In the genomic region with DNA sequence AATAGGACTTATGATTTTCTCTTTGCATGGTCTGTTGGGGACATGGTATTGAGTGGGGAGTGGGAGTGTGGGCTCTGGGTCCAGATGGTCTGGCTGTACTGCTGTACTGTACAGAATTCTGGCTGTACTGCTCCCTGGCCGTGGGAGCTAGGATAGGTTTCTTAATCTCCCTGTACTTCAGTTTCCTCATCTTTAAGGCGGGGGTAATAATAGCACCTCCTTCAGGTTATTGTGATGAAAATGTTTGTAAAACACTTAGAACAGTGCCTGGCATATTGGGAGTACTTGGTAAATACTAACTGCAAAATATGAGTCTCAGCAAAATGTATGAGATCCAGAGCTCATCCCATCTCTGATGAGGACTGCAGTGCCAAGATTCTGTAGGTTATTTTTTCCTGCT, we compare ENCODE assay signal across 24 cellular contexts.
"Had no signal": no experiment of that assay in that cellular context is flagged by ENCODE, and none has a peak within 500 bp of the region (broad histone marks: within the 10 kb centered on the region; RNA-seq: fewer than 3 reads in every experiment).

No MANE protein-coding gene starts in this region.

- H3K27me3 Mint-ChIP-seq: activated B cell treated with CpG ODN at 0.5 μM for 24 hours; activated naive CD8-positive, alpha-beta T cell treated with anti-CD3 and anti-CD28 coated beads for 36 hours; central memory CD8-positive, alpha-beta T cell had no signal

- DNase-seq: activated B cell treated with CpG ODN at 0.5 μM for 24 hours; activated CD4-positive, alpha-beta T cell treated with anti-CD3 and anti-CD28 coated beads for 36 hours; activated CD4-positive, alpha-beta T cell treated with anti-CD3 and anti-CD28 coated beads, Interleukin-2, amount 50 U/mL, for 4 hours; activated naive CD4-positive, alpha-beta T cell treated with Interleukin-2 at 50 U/mL for 16 hours; activated naive CD8-positive, alpha-beta T cell treated with anti-CD3 and anti-CD28 coated beads for 36 hours; activated T-cell treated with anti-CD3 and anti-CD28 coated beads, Interleukin-2, amount 50 U/mL, for 48 hours; colonic mucosa; head of caudate nucleus; hypothalamus; left ventricle myocardium superior; mammary epithelial cell; pancreas; psoas muscle; stimulated activated CD4-positive, alpha-beta T cell treated with anti-CD3 and anti-CD28 coated beads, Interleukin-4, amount 100 ng/mL, for 24 hours; stimulated activated naive CD4-positive, alpha-beta T cell treated with Interleukin-2 at 50 U/mL for 16 hours; T1000; upper lobe of left lung had no signal

- H3K36me3 Mint-ChIP-seq: activated naive CD8-positive, alpha-beta T cell treated with anti-CD3 and anti-CD28 coated beads for 36 hours had no signal

- H3K9me3 ChIP-seq: breast epithelium, colonic mucosa, neutrophil, pancreas, psoas muscle, right atrium auricular region, thoracic aorta, upper lobe of left lung had no signal

- H3K9me3 Mint-ChIP-seq: activated B cell treated with CpG ODN at 0.5 μM for 24 hours; activated naive CD8-positive, alpha-beta T cell treated with anti-CD3 and anti-CD28 coated beads for 36 hours had no signal

- ATAC-seq: activated CD4-positive, alpha-beta T cell treated with anti-CD3 and anti-CD28 coated beads for 36 hours; gastroesophageal sphincter; left ventricle myocardium superior; pancreas; psoas muscle had no signal

- H3K27ac Mint-ChIP-seq: activated B cell treated with CpG ODN at 0.5 μM for 24 hours; activated CD4-positive, alpha-beta T cell treated with anti-CD3 and anti-CD28 coated beads for 36 hours; activated naive CD8-positive, alpha-beta T cell treated with anti-CD3 and anti-CD28 coated beads for 36 hours; nephron had no signal

- H3K4me3 ChIP-seq: breast epithelium, colonic mucosa, gastroesophageal sphincter, pancreas, psoas muscle, right atrium auricular region, thoracic aorta, upper lobe of left lung had no signal

- H3K27me3 ChIP-seq: breast epithelium, colonic mucosa, gastroesophageal sphincter, neutrophil, pancreas, right atrium auricular region, upper lobe of left lung had no signal

- H3K4me1 ChIP-seq: breast epithelium, colonic mucosa, gastroesophageal sphincter, pancreas, psoas muscle, right atrium auricular region, upper lobe of left lung had no signal

- H3K27ac ChIP-seq: breast epithelium, colonic mucosa, gastroesophageal sphincter, neutrophil, pancreas, psoas muscle, right atrium auricular region, thoracic aorta, upper lobe of left lung had no signal

- H3K4me3 Mint-ChIP-seq: activated B cell treated with CpG ODN at 0.5 μM for 24 hours; activated CD4-positive, alpha-beta T cell treated with anti-CD3 and anti-CD28 coated beads for 36 hours; activated naive CD8-positive, alpha-beta T cell treated with anti-CD3 and anti-CD28 coated beads for 36 hours; central memory CD8-positive, alpha-beta T cell; nephron had no signal

- H3K4me1 Mint-ChIP-seq: activated B cell treated with CpG ODN at 0.5 μM for 24 hours; activated CD4-positive, alpha-beta T cell treated with anti-CD3 and anti-CD28 coated beads for 36 hours; activated naive CD8-positive, alpha-beta T cell treated with anti-CD3 and anti-CD28 coated beads for 36 hours; central memory CD8-positive, alpha-beta T cell; nephron had no signal

- H3K36me3 ChIP-seq: breast epithelium, colonic mucosa, gastroesophageal sphincter, neutrophil, pancreas, right atrium auricular region, thoracic aorta, upper lobe of left lung had no signal
